Comparison of ENCODE assay signal across 1 cellular context in genomic region chrX:107708762-107709161, GRCh38.
TF ChIP-seq lines count a peak whose summit lies in the region.

No MANE protein-coding gene starts in this region.

TF ChIP-seq in K562, 482 proteins besides CTCF, POLR2A, EP300 and RAD21 (continued from another document):
- no peak for TF ChIP-seq CEBPZ (IDR thresholded peaks at IDR 0.05; ENCODE audit: borderline replicate concordance, low read depth, low read length)
- TF ChIP-seq ZFP91 (CRISPR knock-in tag; IDR thresholded peaks at IDR 0.05), result no peak
- no peak for TF ChIP-seq CHD7 (IDR thresholded peaks at IDR 0.05; ENCODE audit: low read depth, low read length)
- TF ChIP-seq RUNX1 (IDR thresholded peaks at IDR 0.05; ENCODE audit: low read depth), result no peak
- no peak for TF ChIP-seq SREBF2 (CRISPR knock-in tag; IDR thresholded peaks at IDR 0.05)
- no peak for TF ChIP-seq FOS (IDR thresholded peaks at IDR 0.05; ENCODE audit: extremely low read depth, insufficient read length)
